ENCODE assay signal across 1 cellular context in the genomic region with DNA sequence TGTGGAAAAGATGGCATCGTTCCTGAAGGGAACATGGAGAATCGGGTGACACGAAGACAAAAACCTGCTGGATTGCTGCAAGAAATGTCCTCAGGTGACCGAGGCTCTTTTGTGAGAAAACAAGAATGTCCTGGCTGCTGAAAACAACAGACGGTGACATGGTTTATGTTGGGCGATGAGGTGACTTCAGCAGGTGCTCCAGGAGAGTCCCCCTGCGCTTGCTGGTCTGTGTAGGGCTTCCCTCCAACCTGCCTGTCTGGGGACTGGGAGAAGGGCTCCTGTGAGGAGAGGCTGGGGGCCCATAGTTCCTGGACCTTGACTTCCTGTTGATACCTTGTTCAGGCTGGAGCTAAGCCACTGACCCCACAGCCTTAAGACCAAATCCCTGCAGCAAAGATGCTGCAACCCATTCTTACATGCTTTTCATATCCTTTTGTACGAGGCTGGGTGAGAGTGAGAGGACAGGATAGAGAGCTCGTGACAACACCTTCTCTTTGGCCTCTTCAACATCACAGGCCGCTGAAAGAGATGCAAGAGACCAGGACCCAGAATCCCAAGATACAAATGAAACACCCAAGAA.
TF ChIP-seq lines count a peak whose summit lies in the region.

No MANE protein-coding gene starts in this region.

TF ChIP-seq in SK-N-SH, 30 proteins besides CTCF, POLR2A, EP300 and RAD21 (continued from another document):
- TF ChIP-seq, protein P1, sequence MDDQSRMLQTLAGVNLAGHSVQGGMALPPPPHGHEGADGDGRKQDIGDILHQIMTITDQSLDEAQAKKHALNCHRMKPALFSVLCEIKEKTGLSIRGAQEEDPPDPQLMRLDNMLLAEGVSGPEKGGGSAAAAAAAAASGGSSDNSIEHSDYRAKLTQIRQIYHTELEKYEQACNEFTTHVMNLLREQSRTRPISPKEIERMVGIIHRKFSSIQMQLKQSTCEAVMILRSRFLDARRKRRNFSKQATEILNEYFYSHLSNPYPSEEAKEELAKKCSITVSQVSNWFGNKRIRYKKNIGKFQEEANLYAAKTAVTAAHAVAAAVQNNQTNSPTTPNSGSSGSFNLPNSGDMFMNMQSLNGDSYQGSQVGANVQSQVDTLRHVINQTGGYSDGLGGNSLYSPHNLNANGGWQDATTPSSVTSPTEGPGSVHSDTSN (IDR thresholded peaks at IDR 0.05), result no peak
TF ChIP-seq in SK-N-SH: peak in this region for 0.
